ENCODE assay signal across 1 cellular context in genomic region chr5:64688965-64689364, GRCh38.
TF ChIP-seq lines count a peak whose summit lies in the region.

No MANE protein-coding gene starts in this region.

TF ChIP-seq in WTC11, 78 proteins besides CTCF, POLR2A, EP300 and RAD21 (continued from another document):
- no peak for TF ChIP-seq AFF4 (CRISPR knock-in tag; IDR thresholded peaks at IDR 0.05; ENCODE audit: borderline replicate concordance)
